In the genomic region with DNA sequence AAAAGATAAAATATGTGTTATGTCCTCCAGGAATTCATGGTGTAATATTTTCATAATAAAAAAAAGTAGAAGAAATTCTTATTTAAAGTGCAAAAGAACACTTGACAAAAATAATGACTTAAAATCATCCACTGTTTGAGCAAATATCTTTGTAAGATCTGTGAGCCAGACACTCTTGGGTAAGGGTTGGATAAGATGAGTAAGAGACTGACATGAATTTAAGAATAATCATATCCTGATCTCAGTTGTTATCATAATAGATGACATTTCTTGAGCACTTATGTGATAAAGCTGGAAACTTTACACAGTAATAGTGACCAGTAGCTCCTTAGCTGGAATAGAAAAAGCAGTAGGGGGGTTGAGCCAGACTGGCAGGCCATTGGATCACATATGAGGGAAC, we compare ENCODE assay signal across 15 cellular contexts. TPM values are rescaled to one million over a fixed set of nuclear protein-coding genes. Genes with fewer than 3 reads are reported as not detected.
DNase-seq lines count a peak whose midpoint lies in the region; FAIRE-seq and TF ChIP-seq lines count a peak whose summit lies in the region.
"Had no signal": no experiment of that assay in that cellular context is flagged by ENCODE, and none has a peak within 500 bp of the region (broad histone marks: within the 10 kb centered on the region; RNA-seq: fewer than 3 reads in every experiment).

No MANE protein-coding gene starts in this region.

- H4K20me1 ChIP-seq in GM23248 (ENCODE audit: insufficient read depth) = no peaks in the 10 kb centered on the region
- H4K20me1 ChIP-seq in SK-N-SH (ENCODE audit: insufficient read depth) = no peaks in the 10 kb centered on the region

- H3K4me1 ChIP-seq in GM23248 (ENCODE audit: insufficient read depth) = peaks cover 7% of the 10 kb centered on the region; the same call in 1 of the 2 replicates
- peaks cover 0 to 15% of the 10 kb centered on the region in 2 experiments; a peak in 2 of 4 replicates for H3K4me1 ChIP-seq in SK-N-SH (ENCODE audit: control insufficient read depth in 1 of 2, insufficient read depth in 2 of 2, low read depth in 1 of 2, low read length in 1 of 2)
- no peaks in the 10 kb centered on the region for H3K4me1 ChIP-seq in BE2C

- H2AFZ ChIP-seq in GM23248 = no peak overlapping the region
- no peak overlapping the region for H2AFZ ChIP-seq in SK-N-SH (ENCODE audit: low read depth)

- H3K9me3 ChIP-seq in GM23248 (ENCODE audit: low read depth) = no peaks in the 10 kb centered on the region
- no peaks in the 10 kb centered on the region for H3K9me3 ChIP-seq in SK-N-SH
- no peaks in the 10 kb centered on the region for H3K9me3 ChIP-seq in BE2C

- CTCF ChIA-PET in SK-N-SH (lab: Yijun Ruan, JAX) = interaction anchor here (0.5 to 2.6 kb wide), 3 partner anchors 45 to 720 kb away, joined by 3 to 10 read pairs (median 4); no protein-coding TSS in a partner anchor

- H3F3A ChIP-seq in GM23248 (ENCODE audit: insufficient read depth) (no peaks in the 10 kb centered on the region), SK-N-SH (replicated peaks; ENCODE audit: insufficient read depth) (peaks cover 11% of the 10 kb centered on the region)

- DNase-seq in GM23248 (peak; percentile 27), SK-N-SH (no peak), bronchial epithelial cell (ENCODE audit: low read depth) (peak; percentile 74), BE2C (no peak), HPDE6-E6E7 (ENCODE audit: extremely low spot score) (no peak), DMS79 (lab: John Stamatoyannopoulos, UW) (no peak), germinal center (ENCODE audit: low spot score) (no peak)
- DNase-seq: CD4-positive, alpha-beta memory T cell; DMS79 treated with DMSO at 0.1 percent for 48 hours; GF-D8; HCEC 1CT; HFFc6 had no signal

- no peaks in the 10 kb centered on the region for H3K9me2 ChIP-seq in GM23248 (ENCODE audit: insufficient read depth)
- H3K9me2 ChIP-seq in SK-N-SH = no peaks in the 10 kb centered on the region; the same call in 1 of the 2 replicates

- H3K4me2 ChIP-seq in GM23248 (ENCODE audit: unreplicated experiment) = no peak overlapping the region
- no peak overlapping the region for H3K4me2 ChIP-seq in SK-N-SH

- H3K27me3 ChIP-seq in GM23248 (replicated peaks; ENCODE audit: insufficient read depth) (no peaks in the 10 kb centered on the region), SK-N-SH (ENCODE audit: insufficient read depth) (no peaks in the 10 kb centered on the region), bronchial epithelial cell (ENCODE audit: control insufficient read depth, insufficient read depth, low read length) (no peaks in the 10 kb centered on the region), BE2C (no peaks in the 10 kb centered on the region)

- no peaks in the 10 kb centered on the region for H3K79me2 ChIP-seq in GM23248 (ENCODE audit: insufficient read depth)
- no peaks in the 10 kb centered on the region for H3K79me2 ChIP-seq in SK-N-SH (ENCODE audit: insufficient read depth)

- no peak for TF ChIP-seq RAD21 in SK-N-SH (IDR thresholded peaks at IDR 0.05; ENCODE audit: low read length)

- in situ Hi-C loops in GM23248 (cut with MboI) = no loop called here

- POLR2A ChIA-PET in SK-N-SH (lab: Yijun Ruan, JAX) = no interaction called here

- no peak for FAIRE-seq in bronchial epithelial cell (lab: Jason Lieb, UNC)
- FAIRE-seq: HepG2, HTR-8/SVneo had no signal

- TF ChIP-seq EP300 in SK-N-SH (IDR thresholded peaks at IDR 0.05; ENCODE audit: borderline replicate concordance in 1 of 2, low read depth in 1 of 2, low read length in 1 of 2) = no peak

- H3K4me3 ChIP-seq in GM23248 (no peak overlapping the region), SK-N-SH (ENCODE audit: low read depth in 2 of 2, low read length in 1 of 2) (no peak overlapping the region), bronchial epithelial cell (ENCODE audit: low read depth, low read length) (no peak overlapping the region), BE2C (ENCODE audit: low read depth, low read length) (no peak overlapping the region)

- H3K36me3 ChIP-seq in GM23248 (ENCODE audit: low read depth) (no peaks in the 10 kb centered on the region), SK-N-SH (replicated peaks in 1 of 2; ENCODE audit: control insufficient read depth in 1 of 2, insufficient read depth in 2 of 2, low read length in 1 of 2) (no peaks in the 10 kb centered on the region), bronchial epithelial cell (ENCODE audit: control insufficient read depth, insufficient read depth, low read length) (no peaks in the 10 kb centered on the region), BE2C (no peaks in the 10 kb centered on the region)

- H3K27ac ChIP-seq in GM23248 (no peak overlapping the region), SK-N-SH (ENCODE audit: low read depth in 2 of 2, low read length in 1 of 2) (peak overlapping the region in 1 of 2 experiments; percentile 15; a peak in 1 of 4 replicates)
- H3K27ac ChIP-seq: C4-2B had no signal

- TF ChIP-seq CTCF in SK-N-SH (IDR thresholded peaks at IDR 0.05) = no peak
- TF ChIP-seq CTCF in bronchial epithelial cell (IDR thresholded peaks at IDR 0.05; ENCODE audit: insufficient read depth, low read length, severe bottlenecking) = no peak
- no peak for TF ChIP-seq CTCF in BE2C (IDR thresholded peaks at IDR 0.05; ENCODE audit: low read depth, low read length)

- H3K9ac ChIP-seq in GM23248 (no peak overlapping the region), SK-N-SH (no peak overlapping the region)

TF ChIP-seq in SK-N-SH, 30 proteins besides CTCF, POLR2A, EP300 and RAD21:
- TF ChIP-seq YY1 (IDR thresholded peaks at IDR 0.05; ENCODE audit: low read depth) (no peak), ELF1 (IDR thresholded peaks at IDR 0.05) (no peak), CHD2 (IDR thresholded peaks at IDR 0.05; ENCODE audit: low read length, partially characterized antibody) (no peak), POLR2AphosphoS5 (IDR thresholded peaks at IDR 0.05; ENCODE audit: low read depth, low read length) (no peak), PBX3 (IDR thresholded peaks at IDR 0.05) (0 out of 2 replicates have a peak, but pooled peaks have one; percentile 6), TCF12 (IDR thresholded peaks at IDR 0.05) (0 out of 2 replicates have a peak, but pooled peaks have one; percentile 10)

RNA-seq across cellular contexts. Expression of gene ADRB2, which starts 40.0 kb away (rescaled TPM):
- 0.65 TPM in 1 of 2 replicates, not detected in the other for total RNA-seq in GM23248 (2014; rRNA removed; shearing (Covaris generic))
- polyA plus RNA-seq in GM23248 (2016; fragmentation: Nextera tagmentation; extraction: Ambion mirVana) = 0.09 and 0.19 TPM in 2 replicates
- 1.0 and 1.2 TPM in 2 replicates for polyA plus RNA-seq in SK-N-SH (2012; rRNA removed)
- polyA plus RNA-seq in SK-N-SH (2012; cell fraction: cytosol; rRNA removed) = 0.66 and 0.71 TPM in 2 replicates
- 1.2 and 1.4 TPM in 2 replicates for polyA plus RNA-seq in SK-N-SH (2012; cell fraction: nucleus; rRNA removed)
- 18.7 and 21.9 TPM in 2 replicates for total RNA-seq in bronchial epithelial cell
- 1.0 TPM for polyA plus RNA-seq in BE2C (2012; ENCODE audit: insufficient read depth, insufficient read length, low read depth)
- total RNA-seq: HepG2 had no signal
- polyA plus RNA-seq: HepG2 had no signal

Comparison
In these comparisons a context has a peak if more than half of its experiments do, and no peak if none do; other contexts are left out.
1. DNase-seq: peak in GM23248 (single experiment) and bronchial epithelial cell (single experiment); none in SK-N-SH (single experiment), BE2C (single experiment), HPDE6-E6E7 (single experiment), DMS79 (single experiment) and germinal center (single experiment).
2. RNA of gene ADRB2, which starts 40.0 kb away (total RNA-seq): 18.7 to 21.9 TPM in bronchial epithelial cell; 0.65 TPM in GM23248; every median in the first group is over 10 times any median in the second.